In genomic region chr17:79168486-79169055, GRCh38 we compare ENCODE assay signal across 1 cellular context.
TF ChIP-seq lines count a peak whose summit lies in the region.

No MANE protein-coding gene starts in this region.

TF ChIP-seq in HepG2, 621 proteins besides CTCF, POLR2A, EP300 and RAD21 (continued from another document):
- TF ChIP-seq ARID3A (IDR thresholded peaks at IDR 0.05; ENCODE audit: low read depth, low read length) (no peak), DRAP1 (CRISPR knock-in tag; IDR thresholded peaks at IDR 0.05) (no peak), ZNF766 (CRISPR knock-in tag; IDR thresholded peaks at IDR 0.05; ENCODE audit: borderline replicate concordance) (no peak), GTF2F1 (IDR thresholded peaks at IDR 0.05; ENCODE audit: low read length) (no peak)
TF ChIP-seq in HepG2: peak in this region for 4.
